14 cellular contexts compared by ENCODE assay signal in genomic region chr5:56964173-56964572, GRCh38. TPM values are rescaled to one million over a fixed set of nuclear protein-coding genes. Genes with fewer than 3 reads are reported as not detected.
A peak's percentile ranks its signal among the peaks of the same experiment; 100 is the strongest.
DNase-seq lines count a peak whose midpoint lies in the region; ATAC-seq and TF ChIP-seq lines count a peak whose summit lies in the region.
"Had no signal": no experiment of that assay in that cellular context is flagged by ENCODE, and none has a peak within 500 bp of the region (broad histone marks: within the 10 kb centered on the region; RNA-seq: fewer than 3 reads in every experiment).

No MANE protein-coding gene starts in this region.

- H3K4me3 ChIP-seq in mesenchymal stem cell (ENCODE audit: insufficient read depth in 1 of 2, low read depth in 1 of 2, low read length in 2 of 2) (no peak overlapping the region), transverse colon (no peak overlapping the region)
- H3K4me3 ChIP-seq: BLaER1 treated with 17β-estradiol and CSF1 and Interleukin-3, amounts not matched to agents 10 nM and 100 nM had no signal

- H2BK12ac ChIP-seq in mesenchymal stem cell (ENCODE audit: low read length in 2 of 2): no peak overlapping the region

- no peak overlapping the region for H2BK5ac ChIP-seq in mesenchymal stem cell (ENCODE audit: low read depth, low read length, poor library complexity, severe bottlenecking)

- no peak overlapping the region for H3K23ac ChIP-seq in mesenchymal stem cell (ENCODE audit: low read length in 2 of 2)

- no peak for ATAC-seq in GM21723 (IDR thresholded peaks at IDR 0.05; ENCODE audit: unreplicated experiment)

- H3K4ac ChIP-seq in mesenchymal stem cell (ENCODE audit: low read depth in 1 of 2, low read length in 2 of 2): no peak overlapping the region

- H3K27ac ChIP-seq in mesenchymal stem cell (ENCODE audit: low read length, poor library complexity, severe bottlenecking) (no peak overlapping the region), transverse colon (peak overlapping the region; percentile 31 to 68 (median 60))
- H3K27ac ChIP-seq: BLaER1 treated with 17β-estradiol and CSF1 and Interleukin-3, amounts not matched to agents 10 nM and 100 nM had no signal

- intact Hi-C loops in transverse colon (cut with DNase I; ENCODE audit: low total_unique reads): no loop called here

- H3K79me1 ChIP-seq in mesenchymal stem cell (replicated peaks; ENCODE audit: low read length, poor library complexity, severe bottlenecking): no peaks in the 10 kb centered on the region

- H3K4me1 Mint-ChIP-seq in activated CD4-positive, alpha-beta memory T cell treated with anti-CD3 and anti-CD28 coated beads, Interleukin-2, amount 10 ng/mL, durations not matched to agents 7 days and 5 days: no peaks in the 10 kb centered on the region
- H3K4me1 Mint-ChIP-seq: H9 had no signal

- no peak for TF ChIP-seq POLR2A in transverse colon (IDR thresholded peaks at IDR 0.05)

- WGBS in mesenchymal stem cell: 100% methylated on average over 1 of the region's 2 CpGs
- WGBS in transverse colon (ENCODE audit: low coverage in 1 of 2), 2 donors: 31 to 59% methylated on average over 2 of the region's 2 CpGs

- in situ Hi-C loops in transverse colon (cut with MboI; ENCODE audit: low pct_ligation_motif_present in 1 of 4, low pct_unique_long_range_greater_than_20kb in 1 of 4, low sequenced_read_pairs in 3 of 4): no loop called here

- TF ChIP-seq CTCF in transverse colon (IDR thresholded peaks at IDR 0.05): peak in 3 of 5 experiments; percentile 14 to 44 (median 31)

- H3K9me3 Mint-ChIP-seq in activated CD4-positive, alpha-beta memory T cell treated with anti-CD3 and anti-CD28 coated beads, Interleukin-2, amount 10 ng/mL, durations not matched to agents 7 days and 5 days: no peaks in the 10 kb centered on the region
- H3K9me3 Mint-ChIP-seq: CD4-positive, CD25-positive, alpha-beta regulatory T cell; H9; HFFc6 had no signal

- peaks cover 50% of the 10 kb centered on the region for H3K27me3 Mint-ChIP-seq in activated CD4-positive, alpha-beta memory T cell treated with anti-CD3 and anti-CD28 coated beads, Interleukin-2, amount 10 ng/mL, durations not matched to agents 7 days and 5 days

- no peak overlapping the region for H4K8ac ChIP-seq in mesenchymal stem cell (ENCODE audit: low read length)

- CTCF ChIA-PET in activated CD4-positive, alpha-beta memory T cell treated with anti-CD3 and anti-CD28 coated beads, Interleukin-2, amount 10 ng/mL, durations not matched to agents 7 days and 5 days (lab: Charles Lee): no interaction called here

- POLR2A ChIA-PET in activated CD4-positive, alpha-beta memory T cell treated with anti-CD3 and anti-CD28 coated beads, Interleukin-2, amount 10 ng/mL, durations not matched to agents 7 days and 5 days (lab: Charles Lee): no interaction called here

- H3K14ac ChIP-seq in mesenchymal stem cell (ENCODE audit: low read length in 2 of 2): no peak overlapping the region

- no peaks in the 10 kb centered on the region for H3K36me3 ChIP-seq in mesenchymal stem cell (ENCODE audit: control insufficient read depth in 1 of 2, insufficient read depth in 2 of 2, low read depth in 1 of 2, low read length in 2 of 2)
- H3K36me3 ChIP-seq in transverse colon: no peaks in the 10 kb centered on the region
- H3K36me3 ChIP-seq: BLaER1 treated with 17β-estradiol and CSF1 and Interleukin-3, amounts not matched to agents 10 nM and 100 nM had no signal

- no peak overlapping the region for H2AFZ ChIP-seq in mesenchymal stem cell (ENCODE audit: low read depth, low read length)

- no peak for TF ChIP-seq EP300 in transverse colon (IDR thresholded peaks at IDR 0.05; ENCODE audit: low read depth)

- H2BK120ac ChIP-seq in mesenchymal stem cell (ENCODE audit: low read depth, low read length): no peak overlapping the region

- H3K4me2 ChIP-seq in mesenchymal stem cell (ENCODE audit: low read length, poor library complexity, severe bottlenecking): no peak overlapping the region

- no peak overlapping the region for H3K27ac Mint-ChIP-seq in activated CD4-positive, alpha-beta memory T cell treated with anti-CD3 and anti-CD28 coated beads, Interleukin-2, amount 10 ng/mL, durations not matched to agents 7 days and 5 days
- H3K27ac Mint-ChIP-seq: CD4-positive, CD25-positive, alpha-beta regulatory T cell; H9; HFFc6 had no signal

- H3K18ac ChIP-seq in mesenchymal stem cell (ENCODE audit: low read depth in 1 of 2, low read length in 2 of 2): no peak overlapping the region

- no peaks in the 10 kb centered on the region for H3K36me3 Mint-ChIP-seq in activated CD4-positive, alpha-beta memory T cell treated with anti-CD3 and anti-CD28 coated beads, Interleukin-2, amount 10 ng/mL, durations not matched to agents 7 days and 5 days (ENCODE audit: low read depth)
- H3K36me3 Mint-ChIP-seq: CD4-positive, CD25-positive, alpha-beta regulatory T cell had no signal

- H4K91ac ChIP-seq in mesenchymal stem cell (ENCODE audit: low read length): no peak overlapping the region

- DNase-seq in NCI-H69 (lab: John Stamatoyannopoulos, UW) (peak; percentile 7), foreskin melanocyte (peak; percentile 9), mesenchymal stem cell (peak; percentile 48), transverse colon (no peak), HuH-7 (ENCODE audit: low spot score) (no peak)
- DNase-seq in activated CD4-positive, alpha-beta memory T cell treated with anti-CD3 and anti-CD28 coated beads, Interleukin-2, amount 10 ng/mL, durations not matched to agents 7 days and 5 days: no peak
- DNase-seq: CD4-positive, CD25-positive, alpha-beta regulatory T cell; GOT3; H9; HFFc6; IMR-90; KBM-7 had no signal

- no peaks in the 10 kb centered on the region for H3K4me1 ChIP-seq in mesenchymal stem cell (ENCODE audit: control insufficient read depth, insufficient read depth, low read depth, low read length)
- H3K4me1 ChIP-seq in transverse colon: peaks cover 0 to 30% (median 7%) of the 10 kb centered on the region in 4 donors

- no peak overlapping the region for H2AK5ac ChIP-seq in mesenchymal stem cell (ENCODE audit: low read length, severe bottlenecking)

- H3K9me3 ChIP-seq in mesenchymal stem cell (ENCODE audit: control insufficient read depth, low read length) (peaks cover 2% of the 10 kb centered on the region), transverse colon (no peaks in the 10 kb centered on the region)

- no peak overlapping the region for H3K4me3 Mint-ChIP-seq in activated CD4-positive, alpha-beta memory T cell treated with anti-CD3 and anti-CD28 coated beads, Interleukin-2, amount 10 ng/mL, durations not matched to agents 7 days and 5 days
- H3K4me3 Mint-ChIP-seq: CD4-positive, CD25-positive, alpha-beta regulatory T cell; H9; HFFc6 had no signal

- H3K27me3 ChIP-seq in mesenchymal stem cell (ENCODE audit: control insufficient read depth in 1 of 2, insufficient read depth in 1 of 2, low read length in 2 of 2) (peaks cover 44 to 56% of the 10 kb centered on the region in 2 experiments), transverse colon (peaks cover 4% of the 10 kb centered on the region)
- H3K27me3 ChIP-seq: BLaER1 treated with 17β-estradiol and CSF1 and Interleukin-3, amounts not matched to agents 10 nM and 100 nM had no signal

- no peak overlapping the region for H3K9ac ChIP-seq in mesenchymal stem cell (ENCODE audit: low read length)
- H3K9ac ChIP-seq: BLaER1 treated with 17β-estradiol and CSF1 and Interleukin-3, amounts not matched to agents 10 nM and 100 nM had no signal

- H2BK15ac ChIP-seq in mesenchymal stem cell (ENCODE audit: low read depth, poor library complexity, severe bottlenecking): no peak overlapping the region

RNA-seq across cellular contexts. Expression of gene MIER3, which starts 12.2 kb away (rescaled TPM):
- polyA plus RNA-seq in mesenchymal stem cell (2013, experiment 1 of 2): 8.2 TPM
- 10.0 TPM for polyA plus RNA-seq in mesenchymal stem cell (2013, experiment 2 of 2)
- total RNA-seq in transverse colon: 100 to 1,000 TPM in 1 of 4 donors, 10 to 100 TPM in 2, 1 to 10 TPM in 1; 8.8 to 111 (median 60.8) TPM
- 10 to 100 TPM; 24.5 to 26.0 TPM for total RNA-seq in activated CD4-positive, alpha-beta memory T cell treated with anti-CD3 and anti-CD28 coated beads, Interleukin-2, amount 10 ng/mL, durations not matched to agents 7 days and 5 days

RNA-seq across cellular contexts. Expression of gene SETD9, which starts 54.8 kb away (rescaled TPM):
- 4.5 TPM for polyA plus RNA-seq in mesenchymal stem cell (2013, experiment 1 of 2)
- 4.5 TPM for polyA plus RNA-seq in mesenchymal stem cell (2013, experiment 2 of 2)
- 10 to 100 TPM in 2 of 4 donors, not detected in 2; 26.6 to 27.9 TPM for total RNA-seq in transverse colon
- 1 to 10 TPM; 4.1 to 4.9 TPM for total RNA-seq in activated CD4-positive, alpha-beta memory T cell treated with anti-CD3 and anti-CD28 coated beads, Interleukin-2, amount 10 ng/mL, durations not matched to agents 7 days and 5 days

Comparison
In these comparisons a context has a peak if more than half of its experiments do, and no peak if none do; other contexts are left out.
1. DNase-seq: peak in NCI-H69 (single experiment), foreskin melanocyte (single experiment) and mesenchymal stem cell (single experiment); none in transverse colon (single experiment), HuH-7 (single experiment) and activated CD4-positive, alpha-beta memory T cell treated with anti-CD3 and anti-CD28 coated beads, Interleukin-2, amount 10 ng/mL, durations not matched to agents 7 days and 5 days (single experiment).